Comparison of ENCODE assay signal across 11 cellular contexts in the genomic region with DNA sequence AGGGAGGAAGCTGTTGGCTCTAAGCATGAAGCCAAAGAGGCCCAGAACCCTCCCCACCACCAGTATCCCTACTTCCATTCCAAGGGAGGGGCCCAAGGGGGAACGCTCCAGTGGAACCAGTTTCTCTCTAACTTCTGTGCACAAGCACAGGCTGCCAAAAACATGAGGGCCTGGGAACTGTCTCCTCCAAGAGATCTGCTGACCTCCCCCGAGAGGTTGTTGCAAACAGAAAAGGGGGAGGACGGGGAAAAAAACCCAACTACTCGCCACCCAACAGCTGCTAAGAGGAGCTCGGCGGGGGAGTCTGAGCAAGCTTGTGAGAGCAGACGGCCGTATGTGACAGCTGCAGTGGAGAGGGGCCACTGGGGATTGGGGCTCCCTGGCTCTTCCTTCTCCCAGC. TPM values are rescaled to one million over a fixed set of nuclear protein-coding genes. Genes with fewer than 3 reads are reported as not detected.
DNase-seq lines count a peak whose midpoint lies in the region; ATAC-seq and TF ChIP-seq lines count a peak whose summit lies in the region.
"Had no signal": no experiment of that assay in that cellular context is flagged by ENCODE, and none has a peak within 500 bp of the region (broad histone marks: within the 10 kb centered on the region; RNA-seq: fewer than 3 reads in every experiment).

No MANE protein-coding gene starts in this region.

- H3K4me2 ChIP-seq in parathyroid adenoma (ENCODE audit: low read length): no peak overlapping the region

- H3K36me3 ChIP-seq in CD4-positive, CD25-positive, alpha-beta regulatory T cell (ENCODE audit: control insufficient read depth, insufficient read depth, low read length): peaks cover 87% of the 10 kb centered on the region
- no peaks in the 10 kb centered on the region for H3K36me3 ChIP-seq in parathyroid adenoma (ENCODE audit: control insufficient read depth, insufficient read depth, low read length)

- no peaks in the 10 kb centered on the region for H3K27me3 ChIP-seq in CD4-positive, CD25-positive, alpha-beta regulatory T cell (ENCODE audit: control insufficient read depth, insufficient read depth, low read length)
- H3K27me3 ChIP-seq in parathyroid adenoma (ENCODE audit: control insufficient read depth, insufficient read depth, low read length): no peaks in the 10 kb centered on the region

- peaks cover 27% of the 10 kb centered on the region for H3K36me3 Mint-ChIP-seq in CD4-positive, CD25-positive, alpha-beta regulatory T cell
- peaks cover 9% of the 10 kb centered on the region for H3K36me3 Mint-ChIP-seq in chondrocyte (ENCODE audit: low read depth)

- H3K9ac ChIP-seq in parathyroid adenoma: no peak overlapping the region

- DNase-seq in CD4-positive, CD25-positive, alpha-beta regulatory T cell: no peak
- DNase-seq in NCI-H82 (lab: John Stamatoyannopoulos, UW): peak; percentile 92
- DNase-seq in Right ventricle myocardium superior: peak; percentile 82
- DNase-seq in stimulated activated CD4-positive, alpha-beta T cell treated with anti-CD3 and anti-CD28 coated beads, Interleukin-4, amount 100 ng/mL, for 1 hour: no peak
- no peak for DNase-seq in GM13976 (ENCODE audit: low spot score)
- no peak for DNase-seq in chondrocyte (ENCODE audit: low spot score)
- DNase-seq: NCI-H446 had no signal

- intact Hi-C loops in Right ventricle myocardium superior (cut with DNase I): no loop called here

- ATAC-seq in CD4-positive, CD25-positive, alpha-beta regulatory T cell (ENCODE audit: low read depth in 2 of 2): no peak
- ATAC-seq in Right ventricle myocardium superior (ENCODE audit: poor library complexity): peak; percentile 89
- no peak for ATAC-seq in GM21717 (IDR thresholded peaks at IDR 0.05; ENCODE audit: unreplicated experiment)
- ATAC-seq: HCT116 had no signal

- no peak for TF ChIP-seq CTCF in parathyroid adenoma (IDR thresholded peaks at IDR 0.05)
- no peak for TF ChIP-seq CTCF in GM13976 (IDR thresholded peaks at IDR 0.05; ENCODE audit: borderline replicate concordance, control extremely low read depth, extremely low read depth, insufficient read depth, missing control alignments)
- no peak for TF ChIP-seq CTCF in chondrocyte (IDR thresholded peaks at IDR 0.05)

- H3K9me3 ChIP-seq in CD4-positive, CD25-positive, alpha-beta regulatory T cell (ENCODE audit: control insufficient read depth in 2 of 2, low read length in 2 of 2): no peaks in the 10 kb centered on the region
- H3K9me3 ChIP-seq in parathyroid adenoma (ENCODE audit: control insufficient read depth, low read length): no peaks in the 10 kb centered on the region

- H3K79me2 ChIP-seq in parathyroid adenoma: peaks cover 30% of the 10 kb centered on the region

- H3K27ac ChIP-seq in CD4-positive, CD25-positive, alpha-beta regulatory T cell (ENCODE audit: insufficient read depth, low read length, poor library complexity, severe bottlenecking): peak overlapping the region; percentile 54
- peak overlapping the region; percentile 87 for H3K27ac ChIP-seq in parathyroid adenoma

- peaks cover 14% of the 10 kb centered on the region for H3K4me1 ChIP-seq in CD4-positive, CD25-positive, alpha-beta regulatory T cell (ENCODE audit: control insufficient read depth, insufficient read depth, low read length, poor library complexity, severe bottlenecking)
- peaks cover 13% of the 10 kb centered on the region for H3K4me1 ChIP-seq in parathyroid adenoma

- H3K27ac Mint-ChIP-seq in CD4-positive, CD25-positive, alpha-beta regulatory T cell: peak overlapping the region; percentile 82 to 96 (median 90)
- no peak overlapping the region for H3K27ac Mint-ChIP-seq in chondrocyte (ENCODE audit: unreplicated experiment)

- H3K4me3 ChIP-seq in CD4-positive, CD25-positive, alpha-beta regulatory T cell (ENCODE audit: low read depth, low read length): no peak overlapping the region
- no peak overlapping the region for H3K4me3 ChIP-seq in parathyroid adenoma (ENCODE audit: low read depth, low read length)

- in situ Hi-C loops in GM13976 (cut with MboI; ENCODE audit: low sequenced_read_pairs, unreplicated experiment): no loop called here

- no peaks in the 10 kb centered on the region for H3K9me3 Mint-ChIP-seq in CD4-positive, CD25-positive, alpha-beta regulatory T cell
- H3K9me3 Mint-ChIP-seq in chondrocyte (ENCODE audit: low read depth): peaks cover 7% of the 10 kb centered on the region

- peak overlapping the region; percentile 80 for H2AFZ ChIP-seq in parathyroid adenoma

- no peaks in the 10 kb centered on the region for H3K27me3 Mint-ChIP-seq in CD4-positive, CD25-positive, alpha-beta regulatory T cell
- no peaks in the 10 kb centered on the region for H3K27me3 Mint-ChIP-seq in chondrocyte (ENCODE audit: low read depth)

- no peak overlapping the region for H3K4me3 Mint-ChIP-seq in CD4-positive, CD25-positive, alpha-beta regulatory T cell
- H3K4me3 Mint-ChIP-seq in chondrocyte (ENCODE audit: unreplicated experiment): no peak overlapping the region
- H3K4me3 Mint-ChIP-seq: CD14-positive monocyte had no signal

- peaks cover 8 to 54% (median 19%) of the 10 kb centered on the region in 4 donors for H3K4me1 Mint-ChIP-seq in CD4-positive, CD25-positive, alpha-beta regulatory T cell
- no peaks in the 10 kb centered on the region for H3K4me1 Mint-ChIP-seq in chondrocyte (ENCODE audit: low read depth)

RNA-seq across cellular contexts. Expression of gene SLC35B1, which starts 15.7 kb away (rescaled TPM):
- total RNA-seq in CD4-positive, CD25-positive, alpha-beta regulatory T cell: 51.8 TPM
- polyA plus RNA-seq in CD4-positive, CD25-positive, alpha-beta regulatory T cell: 10 to 100 TPM; 28.2 to 38.8 (median 34.1) TPM
- total RNA-seq in Right ventricle myocardium superior (53.3 TPM), chondrocyte (45.2 to 62.8 TPM (median 45.3 TPM) in 3 replicates)

RNA-seq across cellular contexts. Expression of gene FAM117A, which starts 40.5 kb away (rescaled TPM):
- 83.3 TPM for total RNA-seq in CD4-positive, CD25-positive, alpha-beta regulatory T cell
- 10 to 100 TPM; 49.0 to 67.4 (median 64.7) TPM for polyA plus RNA-seq in CD4-positive, CD25-positive, alpha-beta regulatory T cell
- 9.5 TPM for total RNA-seq in Right ventricle myocardium superior
- 3.1 to 3.4 TPM (median 3.3 TPM) in 3 replicates for total RNA-seq in chondrocyte

RNA-seq across cellular contexts. Expression of gene SPOP, which starts 45.5 kb away (rescaled TPM):
- total RNA-seq in CD4-positive, CD25-positive, alpha-beta regulatory T cell: 66.3 TPM
- polyA plus RNA-seq in CD4-positive, CD25-positive, alpha-beta regulatory T cell: 100 to 1,000 TPM in 2 of 4 donors, 10 to 100 TPM in 2; 76.4 to 123 (median 106) TPM
- total RNA-seq in Right ventricle myocardium superior (64.0 TPM), chondrocyte (62.9 to 69.6 TPM (median 63.8 TPM) in 3 replicates)

Comparison
In these comparisons a context has a peak if more than half of its experiments do, and no peak if none do; other contexts are left out.
1. DNase-seq: peak in NCI-H82 (single experiment) and Right ventricle myocardium superior (single experiment); none in CD4-positive, CD25-positive, alpha-beta regulatory T cell (0 of 3), stimulated activated CD4-positive, alpha-beta T cell treated with anti-CD3 and anti-CD28 coated beads, Interleukin-4, amount 100 ng/mL, for 1 hour (single experiment), GM13976 (single experiment) and chondrocyte (single experiment).